ENCODE assay signal across 1 cellular context in the genomic region with DNA sequence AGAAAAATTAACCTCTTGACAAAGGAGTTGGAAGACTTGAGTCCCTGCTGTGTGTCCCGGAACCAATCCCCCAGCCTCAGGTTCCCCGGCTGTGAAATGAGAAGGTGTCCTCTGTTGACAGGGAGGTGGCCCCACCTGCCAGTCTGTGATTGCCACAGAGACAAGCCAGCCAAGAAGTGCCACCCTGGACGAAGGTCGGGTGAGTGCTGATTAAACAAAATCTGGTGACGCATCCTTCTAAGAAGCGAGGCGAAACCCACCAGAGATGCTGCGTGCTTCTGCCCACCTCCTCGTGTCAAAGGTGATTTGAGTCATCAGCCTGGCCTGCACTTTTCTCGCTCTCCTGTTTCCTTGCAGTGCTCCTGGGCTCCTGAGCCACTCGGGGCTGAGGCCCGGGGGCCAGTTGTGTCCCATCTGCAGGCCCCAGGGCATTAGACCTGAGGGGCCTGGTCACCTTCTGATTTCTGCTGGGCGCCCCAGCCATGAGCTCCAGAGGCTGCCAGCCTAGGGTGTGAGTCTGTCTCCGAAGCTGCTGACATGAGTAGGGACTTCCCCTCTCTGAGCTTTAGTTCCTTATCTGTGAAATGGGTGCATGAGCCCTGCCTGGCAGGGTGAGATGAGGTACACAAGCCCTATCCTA.
TF ChIP-seq lines count a peak whose summit lies in the region.

No MANE protein-coding gene starts in this region.

TF ChIP-seq in HEK293T, 16 proteins besides CTCF, POLR2A, EP300 and RAD21 (continued from another document):
- no peak for TF ChIP-seq ZNF384 (IDR thresholded peaks at IDR 0.05)
- TF ChIP-seq TARDBP (IDR thresholded peaks at IDR 0.05) = no peak
- no peak for TF ChIP-seq FOXK2 (IDR thresholded peaks at IDR 0.05)
- TF ChIP-seq SP1 (IDR thresholded peaks at IDR 0.05) = no peak
TF ChIP-seq in HEK293T: peak in this region for 0.
